Comparison of ENCODE assay signal across 11 cellular contexts in the genomic region with DNA sequence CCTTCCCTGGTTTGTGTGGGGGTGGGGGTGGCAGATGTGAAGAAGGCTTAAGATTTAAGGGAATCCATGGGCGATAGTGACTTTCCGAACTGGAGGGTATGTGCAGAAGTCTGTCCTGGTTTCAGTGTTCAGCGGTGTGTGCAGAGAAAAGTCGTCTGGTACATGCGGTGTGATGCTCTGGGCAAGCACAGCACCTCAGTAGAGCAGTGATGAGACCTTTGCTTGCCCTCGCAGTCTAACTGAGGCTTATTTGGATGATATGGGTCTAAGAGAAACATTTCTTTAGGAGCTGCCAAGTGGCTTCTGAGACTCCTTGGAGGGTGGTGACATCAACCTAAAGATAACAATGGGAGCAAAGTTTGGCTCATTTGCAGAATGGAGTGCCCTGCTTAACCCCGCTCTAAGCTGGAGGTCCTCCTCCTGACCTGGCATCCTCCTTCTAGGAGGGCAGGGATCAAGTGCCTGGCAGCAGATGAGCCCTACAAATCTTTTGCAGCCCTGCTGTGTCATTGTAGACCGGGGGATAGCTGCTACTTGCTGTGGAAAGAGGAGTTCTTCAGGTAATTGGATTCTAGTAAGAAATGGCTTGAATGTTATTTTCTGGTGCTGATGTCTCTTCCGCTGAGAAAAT.
DNase-seq lines count a peak whose midpoint lies in the region; ATAC-seq and TF ChIP-seq lines count a peak whose summit lies in the region.
"Had no signal": no experiment of that assay in that cellular context is flagged by ENCODE, and none has a peak within 500 bp of the region (broad histone marks: within the 10 kb centered on the region; RNA-seq: fewer than 3 reads in every experiment).

No MANE protein-coding gene starts in this region.

- DNase-seq in BE2C (peak; percentile 5), NCI-H345 treated with DMSO at 0.1 percent for 48 hours (lab: John Stamatoyannopoulos, UW; ENCODE audit: unreplicated experiment) (peak; percentile 30), foreskin melanocyte (no peak), lower leg skin (ENCODE audit: low spot score in 2 of 2) (no peak)
- DNase-seq: activated naive CD4-positive, alpha-beta T cell treated with anti-CD3 and anti-CD28 coated beads for 36 hours; MM.1S; T-helper 1 cell had no signal

- WGBS in esophagus, 2 donors, result 13 to 18% methylated on average over 9 of the region's 9 CpGs
- 12 to 13% methylated on average over 9 of the region's 9 CpGs for WGBS in lower leg skin, 2 donors

- H3K4me1 ChIP-seq in BE2C (no peaks in the 10 kb centered on the region), esophagus (ENCODE audit: control insufficient read depth in 2 of 2, insufficient read depth in 2 of 2, low read length in 1 of 2) (peaks cover 3 to 5% of the 10 kb centered on the region in 2 donors), neuron (ENCODE audit: insufficient read depth, low read length) (peaks cover 9% of the 10 kb centered on the region)

- no peak for TF ChIP-seq CTCF in BE2C (IDR thresholded peaks at IDR 0.05; ENCODE audit: low read depth, low read length)
- TF ChIP-seq CTCF in lower leg skin (IDR thresholded peaks at IDR 0.05), result no peak

- no peak overlapping the region for H3K27ac ChIP-seq in esophagus (ENCODE audit: low read depth in 2 of 2, low read length in 1 of 2)

- ATAC-seq in GM21723 (IDR thresholded peaks at IDR 0.05; ENCODE audit: unreplicated experiment) (no peak), GM21367 (IDR thresholded peaks at IDR 0.05; ENCODE audit: unreplicated experiment) (no peak)

- H3K36me3 ChIP-seq in BE2C (no peaks in the 10 kb centered on the region), esophagus (ENCODE audit: control insufficient read depth in 2 of 2, insufficient read depth in 2 of 2, low read length in 1 of 2) (no peaks in the 10 kb centered on the region), neuron (ENCODE audit: insufficient read depth, low read length) (no peaks in the 10 kb centered on the region)

- H3K27me3 ChIP-seq in BE2C (no peaks in the 10 kb centered on the region), esophagus (ENCODE audit: control insufficient read depth in 1 of 2, insufficient read depth in 2 of 2, low read length in 2 of 2) (peaks cover 0 to 2% of the 10 kb centered on the region in 2 donors), neuron (ENCODE audit: insufficient read depth, low read length) (peaks cover 61% of the 10 kb centered on the region)

- peak overlapping the region; percentile 85 for H2AFZ ChIP-seq in neuron (ENCODE audit: low read depth, low read length)

- H3K9me3 ChIP-seq in BE2C (no peaks in the 10 kb centered on the region), esophagus (ENCODE audit: control insufficient read depth in 2 of 2, insufficient read depth in 1 of 2, low read depth in 1 of 2, low read length in 1 of 2) (peaks cover 0 to 2% of the 10 kb centered on the region in 2 donors), neuron (ENCODE audit: low read length) (no peaks in the 10 kb centered on the region)

- intact Hi-C loops in lower leg skin (cut with DNase I; ENCODE audit: low total_unique reads), result no loop called here

- TF ChIP-seq POLR2A in lower leg skin (IDR thresholded peaks at IDR 0.05), result no peak

- H3K4me3 ChIP-seq in BE2C (ENCODE audit: low read depth, low read length) (peak overlapping the region; percentile 83), esophagus (ENCODE audit: low read depth in 1 of 2, low read length in 2 of 2) (peak overlapping the region; percentile 30 to 46), neuron (ENCODE audit: low read length) (peak overlapping the region; percentile 45), lower leg skin (ENCODE audit: low read depth, poor library complexity, severe bottlenecking) (no peak overlapping the region)

Comparison
In these comparisons a context has a peak if more than half of its experiments do, and no peak if none do; other contexts are left out.
1. DNase-seq: peak in BE2C (single experiment) and NCI-H345 treated with DMSO at 0.1 percent for 48 hours (single experiment); none in foreskin melanocyte (single experiment) and lower leg skin (0 of 2).